ENCODE assay signal across 34 cellular contexts in genomic region chr7:101780281-101780680, GRCh38.
"Had no signal": no experiment of that assay in that cellular context is flagged by ENCODE, and none has a peak within 500 bp of the region (broad histone marks: within the 10 kb centered on the region; RNA-seq: fewer than 3 reads in every experiment).

No MANE protein-coding gene starts in this region.

- H3K27ac ChIP-seq: adrenal gland, ascending aorta, body of pancreas, brain microvascular endothelial cell, breast epithelium, cardiac muscle cell had no signal

- H3K4me1 ChIP-seq: adrenal gland, ascending aorta, breast epithelium had no signal

- H3K9me3 ChIP-seq: adrenal gland, ascending aorta, body of pancreas, breast epithelium had no signal

- H3K36me3 ChIP-seq: adrenal gland, ascending aorta, brain microvascular endothelial cell, breast epithelium, cardiac muscle cell had no signal

- DNase-seq: activated effector memory CD4-positive, alpha-beta T cell treated with anti-CD3 and anti-CD28 coated beads, Interleukin-2, amount 50 U/mL, for 16 hours; activated effector memory CD4-positive, alpha-beta T cell treated with Interleukin-2 at 50 U/mL for 16 hours; activated gamma-delta T cell; activated gamma-delta T cell treated with Interleukin-2 at 50 U/mL for 16 hours; activated naive CD4-positive, alpha-beta T cell; activated naive CD4-positive, alpha-beta T cell treated with anti-CD3 and anti-CD28 coated beads for 36 hours; activated naive CD4-positive, alpha-beta T cell treated with anti-CD3 and anti-CD28 coated beads, Interleukin-2, amount 10 ng/mL, durations not matched to agents 7 days and 5 days; activated naive CD4-positive, alpha-beta T cell treated with anti-CD3 and anti-CD28 coated beads, Interleukin-2, amount 50 U/mL, for 16 hours; activated naive CD4-positive, alpha-beta T cell treated with Interleukin-2 at 50 U/mL for 16 hours; activated naive CD8-positive, alpha-beta T cell treated with anti-CD3 and anti-CD28 coated beads for 36 hours; activated naive CD8-positive, alpha-beta T cell treated with anti-CD3 and anti-CD28 coated beads, Interleukin-2, amount 10 ng/mL, durations not matched to agents 7 days and 5 days; activated naive CD8-positive, alpha-beta T cell treated with anti-CD3 and anti-CD28 coated beads, Interleukin-2, amount 50 U/mL, for 24 hours; activated T-cell treated with anti-CD3 and anti-CD28 coated beads, Interleukin-2, amount 50 U/mL, for 1 hour; activated T-cell treated with anti-CD3 and anti-CD28 coated beads, Interleukin-2, amount 50 U/mL, for 24 hours; activated T-cell treated with anti-CD3 and anti-CD28 coated beads, Interleukin-2, amount 50 U/mL, for 4 hours; activated T-cell treated with anti-CD3 and anti-CD28 coated beads, Interleukin-2, amount 50 U/mL, for 48 hours; activated T-cell treated with anti-CD3 and anti-CD28 coated beads, Interleukin-2, amount 50 U/mL, for 72 hours; adrenal gland; amniotic stem cell; amygdala; anterior cingulate cortex; aorta; body of pancreas; brain microvascular endothelial cell; caudate nucleus; central memory CD4-positive, alpha-beta T cell; cerebellar nuclear complex had no signal

- FAIRE-seq: astrocyte, bronchial epithelial cell had no signal

- H3K27me3 ChIP-seq: adrenal gland, ascending aorta, body of pancreas, cardiac muscle cell had no signal

- ATAC-seq: activated naive CD4-positive, alpha-beta T cell treated with anti-CD3 and anti-CD28 coated beads, Interleukin-2, amount 50 U/mL, for 72 hours; activated naive CD8-positive, alpha-beta T cell treated with anti-CD3 and anti-CD28 coated beads, Interleukin-2, amount 50 U/mL, for 24 hours; activated T-cell treated with anti-CD3 and anti-CD28 coated beads, Interleukin-2, amount 50 U/mL, for 4 hours; activated T-cell treated with anti-CD3 and anti-CD28 coated beads, Interleukin-2, amount 50 U/mL, for 72 hours; activated T-helper 17 cell treated with anti-CD3 and anti-CD28 coated beads, Interleukin-2, amount 50 U/mL, for 72 hours; body of pancreas had no signal

- H3K4me3 ChIP-seq: adrenal gland, ascending aorta, body of pancreas, breast epithelium, cardiac muscle cell had no signal
